In genomic region chr5:142925795-142926194, GRCh38 we compare ENCODE assay signal across 10 cellular contexts.
DNase-seq lines count a peak whose midpoint lies in the region; ATAC-seq, FAIRE-seq and TF ChIP-seq lines count a peak whose summit lies in the region.
"Had no signal": no experiment of that assay in that cellular context is flagged by ENCODE, and none has a peak within 500 bp of the region (broad histone marks: within the 10 kb centered on the region; RNA-seq: fewer than 3 reads in every experiment).

No MANE protein-coding gene starts in this region.

- 10 to 11% methylated on average over 3 of the region's 3 CpGs for WGBS in upper lobe of left lung, 2 donors

- H3K4me3 ChIP-seq in bronchial epithelial cell (ENCODE audit: low read depth, low read length): no peak overlapping the region
- no peak overlapping the region for H3K4me3 ChIP-seq in upper lobe of left lung

- peak overlapping the region; percentile 47 to 81 (median 61) for H3K27ac ChIP-seq in upper lobe of left lung

- DNase-seq in HT1080 (ENCODE audit: low read depth): peak; percentile 83
- DNase-seq in bronchial epithelial cell (ENCODE audit: low read depth): peak; percentile 93
- DNase-seq in left colon: no peak
- no peak for DNase-seq in upper lobe of left lung
- no peak for DNase-seq in NCI-H1105 treated with DMSO at 0.1 percent for 48 hours (lab: John Stamatoyannopoulos, UW)
- DNase-seq in NCI-H1417 treated with DMSO at 0.1 percent for 48 hours (lab: John Stamatoyannopoulos, UW): no peak
- DNase-seq: activated CD8-positive, alpha-beta memory T cell treated with anti-CD3 and anti-CD28 coated beads, Interleukin-2, amount 50 U/mL, for 48 hours; foreskin melanocyte; SHP77 had no signal

- peak; percentile 36 for ATAC-seq in left colon
- peak in 1 of 2 donors; percentile 76 for ATAC-seq in upper lobe of left lung (ENCODE audit: low FRiP score in 2 of 2)
- ATAC-seq in GM21717 (IDR thresholded peaks at IDR 0.05; ENCODE audit: unreplicated experiment): no peak

- peaks cover 35 to 64% (median 53%) of the 10 kb centered on the region in 4 donors for H3K4me1 ChIP-seq in upper lobe of left lung

- FAIRE-seq in bronchial epithelial cell (lab: Jason Lieb, UNC): no peak

- TF ChIP-seq EP300 in upper lobe of left lung (IDR thresholded peaks at IDR 0.05): no peak

- no peaks in the 10 kb centered on the region for H3K9me3 ChIP-seq in upper lobe of left lung

- no peak for TF ChIP-seq CTCF in bronchial epithelial cell (IDR thresholded peaks at IDR 0.05; ENCODE audit: insufficient read depth, low read length, severe bottlenecking)
- no peak for TF ChIP-seq CTCF in upper lobe of left lung (IDR thresholded peaks at IDR 0.05)

- intact Hi-C loops in left colon (cut with DNase I, micrococcal nuclease): loop anchor here in 1 of 2 donors (10.0 kb wide), 1 partner anchor 479 kb away; the partner anchor contains the start of gene NR3C1

- TF ChIP-seq POLR2A in upper lobe of left lung (IDR thresholded peaks at IDR 0.05): peak in 1 of 4 donors; percentile 18

- H3K27me3 ChIP-seq in bronchial epithelial cell (ENCODE audit: control insufficient read depth, insufficient read depth, low read length): no peaks in the 10 kb centered on the region
- H3K27me3 ChIP-seq in upper lobe of left lung: no peaks in the 10 kb centered on the region

- H3K36me3 ChIP-seq in bronchial epithelial cell (ENCODE audit: control insufficient read depth, insufficient read depth, low read length) (no peaks in the 10 kb centered on the region), upper lobe of left lung (no peaks in the 10 kb centered on the region)

Comparison
In these comparisons a context has a peak if more than half of its experiments do, and no peak if none do; other contexts are left out.
1. DNase-seq: peak in HT1080 (single experiment) and bronchial epithelial cell (single experiment); none in left colon (0 of 2), upper lobe of left lung (0 of 2), NCI-H1105 treated with DMSO at 0.1 percent for 48 hours (single experiment) and NCI-H1417 treated with DMSO at 0.1 percent for 48 hours (single experiment).